Comparison of ENCODE assay signal across 10 cellular contexts in genomic region chr1:177959793-177960515, GRCh38. TPM values are rescaled to one million over a fixed set of nuclear protein-coding genes. Genes with fewer than 3 reads are reported as not detected.
DNase-seq lines count a peak whose midpoint lies in the region; ATAC-seq, FAIRE-seq and TF ChIP-seq lines count a peak whose summit lies in the region.
"Had no signal": no experiment of that assay in that cellular context is flagged by ENCODE, and none has a peak within 500 bp of the region (broad histone marks: within the 10 kb centered on the region; RNA-seq: fewer than 3 reads in every experiment).

No MANE protein-coding gene starts in this region.

- no peaks in the 10 kb centered on the region for H4K20me1 ChIP-seq in HepG2 (ENCODE audit: insufficient read depth, low read length)

- no peak overlapping the region for H3K4me3 Mint-ChIP-seq in T-cell

- peak; percentile 36 for FAIRE-seq in HepG2 (lab: Jason Lieb, UNC)
- FAIRE-seq: GM12892 had no signal

- H3K4me1 ChIP-seq in HepG2 (ENCODE audit: insufficient read depth, low read length), result no peaks in the 10 kb centered on the region

- no peak overlapping the region for H3K9ac ChIP-seq in HepG2 (ENCODE audit: insufficient read depth, low read depth, low read length)

- no peaks in the 10 kb centered on the region for H3K79me2 ChIP-seq in HepG2 (ENCODE audit: insufficient read depth, low read length)

- no peak overlapping the region for H3K4me3 ChIP-seq in HepG2 (replicated peaks in 1 of 3; ENCODE audit: insufficient read depth in 1 of 3, low read depth in 2 of 3, low read length in 3 of 3)

- H3K4me2 ChIP-seq in HepG2 (ENCODE audit: low read depth, low read length), result no peak overlapping the region

- peak; percentile 62 for TF ChIP-seq CTCF in HepG2 (CRISPR knock-in tag; IDR thresholded peaks at IDR 0.05)
- TF ChIP-seq CTCF in omental fat pad (IDR thresholded peaks at IDR 0.05), result no peak

- DNase-seq in COR-L47 (lab: John Stamatoyannopoulos, UW) (peak; percentile 12), LoVo (ENCODE audit: low spot score) (peak; percentile 8), astrocyte of the hippocampus (ENCODE audit: low read depth, low spot score) (peak; percentile 61), HepG2 (ENCODE audit: low spot score) (peak; percentile 29), islet precursor cell (no peak), omental fat pad (ENCODE audit: low spot score) (no peak), T-cell (no peak), epidermal melanocyte (ENCODE audit: insufficient read length, low spot score) (no peak)
- DNase-seq: activated CD4-positive, alpha-beta T cell treated with anti-CD3 and anti-CD28 coated beads for 4 hours had no signal

- CTCF ChIA-PET in HepG2 (lab: Yijun Ruan, JAX; ENCODE audit: low intra/inter-chr PET ratio, low total read pairs), result interaction anchor here (1.7 to 2.2 kb wide), 2 partner anchors 78 to 95 kb away, joined by 4 to 10 read pairs; no protein-coding TSS in a partner anchor
- CTCF ChIA-PET in T-cell (lab: Charles Lee), result no interaction called here

- no peaks in the 10 kb centered on the region for H3K27me3 Mint-ChIP-seq in T-cell

- TF ChIP-seq RAD21 in HepG2 (CRISPR knock-in tag; IDR thresholded peaks at IDR 0.05), result 0 out of 2 replicates have a peak, but pooled peaks have one; percentile 37

- H3K27ac Mint-ChIP-seq in T-cell, result no peak overlapping the region

- POLR2A ChIA-PET in HepG2 (lab: Yijun Ruan, JAX), result interaction anchor here (1.7 kb wide), 1 partner anchor 10 kb away, joined by 8 read pairs; the partner anchor contains the start of gene SEC16B
- POLR2A ChIA-PET in T-cell (lab: Charles Lee), result no interaction called here

- WGBS in HepG2 (ENCODE audit: low lambda C conversion rate), result 74% methylated on average over 5 of the region's 5 CpGs

- in situ Hi-C loops in HepG2 (cut with HindIII; ENCODE audit: extremely low pct_ligation_motif_present, low pct_unique_long_range_greater_than_20kb), result loop anchor here (5.0 kb wide), 2 partner anchors 232 to 322 kb away; no protein-coding TSS in a partner anchor

- no peaks in the 10 kb centered on the region for H3K4me1 Mint-ChIP-seq in T-cell

- intact Hi-C loops in HepG2 (cut with micrococcal nuclease; ENCODE audit: unreplicated experiment), result loop anchor here (2.0 to 5.0 kb wide), 2 partner anchors 77 to 97 kb away; no protein-coding TSS in a partner anchor

- no peak overlapping the region for H2AFZ ChIP-seq in HepG2 (ENCODE audit: low read length)

- H3K27me3 ChIP-seq in HepG2 (ENCODE audit: control insufficient read depth in 1 of 2, insufficient read depth in 2 of 2, low read length in 2 of 2), result no peaks in the 10 kb centered on the region

- no peak overlapping the region for H3K27ac ChIP-seq in HepG2 (ENCODE audit: extremely low read length, insufficient read depth, low read length)

- H3K36me3 ChIP-seq in HepG2 (replicated peaks in 1 of 2; ENCODE audit: control insufficient read depth in 1 of 2, insufficient read depth in 2 of 2, low read length in 2 of 2), result peaks cover 3 to 20% of the 10 kb centered on the region in 2 experiments; a peak in 3 of 5 replicates

- ATAC-seq in HepG2 (peak; percentile 86), omental fat pad (ENCODE audit: low FRiP score) (no peak), T-cell (replicated peaks in 1 of 4) (no peak)

- TF ChIP-seq EP300 in HepG2 (IDR thresholded peaks at IDR 0.05; ENCODE audit: low read depth in 2 of 2, low read length in 2 of 2) (no peak), HepG2 (CRISPR knock-in tag; IDR thresholded peaks at IDR 0.05; ENCODE audit: borderline replicate concordance) (no peak)

- H3K36me3 Mint-ChIP-seq in T-cell, result no peaks in the 10 kb centered on the region

- TF ChIP-seq POLR2A in HepG2 (IDR thresholded peaks at IDR 0.05; ENCODE audit: insufficient read depth in 1 of 2, low read depth in 2 of 2, low read length in 2 of 2), result no peak

- H3K9me3 Mint-ChIP-seq in T-cell, result no peaks in the 10 kb centered on the region

- no TSS peak for BruUV-seq in HepG2 (replicated peaks; lab: Mats Ljungman, UMichigan)

- H3K9me3 ChIP-seq in HepG2 (ENCODE audit: low read length), result no peaks in the 10 kb centered on the region

TF ChIP-seq in HepG2, 621 proteins besides CTCF, POLR2A, EP300 and RAD21 (continues in another document):
- TF ChIP-seq ZNF770 (CRISPR knock-in tag; IDR thresholded peaks at IDR 0.05), result no peak
- TF ChIP-seq GLMP (CRISPR knock-in tag; IDR thresholded peaks at IDR 0.05; ENCODE audit: borderline replicate concordance), result no peak
- no peak for TF ChIP-seq SP140L (CRISPR knock-in tag; IDR thresholded peaks at IDR 0.05; ENCODE audit: borderline replicate concordance)
- TF ChIP-seq RFX1 (IDR thresholded peaks at IDR 0.05), result no peak
- TF ChIP-seq ZNF326 (CRISPR knock-in tag; IDR thresholded peaks at IDR 0.05; ENCODE audit: borderline replicate concordance), result no peak
- TF ChIP-seq MAFK (conservative IDR thresholded peaks at IDR 0.05 in 1 of 2, IDR thresholded peaks at IDR 0.05 in 1 of 2; ENCODE audit: low read length in 2 of 2), result peak; percentile 74 to 90
- TF ChIP-seq ZSCAN9 (CRISPR knock-in tag; IDR thresholded peaks at IDR 0.05; ENCODE audit: borderline replicate concordance), result no peak
- no peak for TF ChIP-seq CBX2 (IDR thresholded peaks at IDR 0.05; ENCODE audit: low read depth, low read length)
- TF ChIP-seq CBX2 (CRISPR knock-in tag; IDR thresholded peaks at IDR 0.05; ENCODE audit: low read depth), result no peak
- TF ChIP-seq KLF16 (CRISPR knock-in tag; IDR thresholded peaks at IDR 0.05), result no peak
- peak; percentile 77 for TF ChIP-seq MAFF (IDR thresholded peaks at IDR 0.05; ENCODE audit: low read depth, low read length)
- no peak for TF ChIP-seq FOXO1 (CRISPR knock-in tag; IDR thresholded peaks at IDR 0.05)
- no peak for TF ChIP-seq ZNF792 (CRISPR knock-in tag; IDR thresholded peaks at IDR 0.05)
- no peak for TF ChIP-seq PBX3 (CRISPR knock-in tag; IDR thresholded peaks at IDR 0.05; ENCODE audit: borderline replicate concordance)
- no peak for TF ChIP-seq TOE1 (CRISPR knock-in tag; IDR thresholded peaks at IDR 0.05)
- no peak for TF ChIP-seq TCF7 (IDR thresholded peaks at IDR 0.05; ENCODE audit: low read depth)

RNA-seq across cellular contexts. Expression of gene SEC16B, which starts 9.9 kb away (rescaled TPM):
- total RNA-seq in HepG2 (2016; rRNA removed; fragmentation: Illumina TruSeq; extraction: Trizol), result 5.3 and 5.8 TPM in 2 replicates
- total RNA-seq in HepG2 (2016; cell fraction: cytosol; rRNA removed; fragmentation: Illumina TruSeq; extraction: Trizol; ENCODE audit: low read depth), result 0.26 and 0.61 TPM in 2 replicates
- 5.5 and 5.9 TPM in 2 replicates for total RNA-seq in HepG2 (2016; cell fraction: insoluble cytoplasmic fraction; rRNA removed; fragmentation: Illumina TruSeq; extraction: Trizol)
- total RNA-seq in HepG2 (2016; cell fraction: membrane; rRNA removed; fragmentation: Illumina TruSeq; extraction: Trizol), result 1.7 and 1.8 TPM in 2 replicates
- 4.7 and 7.1 TPM in 2 replicates for total RNA-seq in HepG2 (2016; cell fraction: nucleus; rRNA removed; fragmentation: Illumina TruSeq; extraction: Trizol)
- polyA plus RNA-seq in HepG2 (2011; rRNA removed), result 4.6 and 6.9 TPM in 2 replicates
- 2.9 and 3.8 TPM in 2 replicates for polyA plus RNA-seq in HepG2 (2011; cell fraction: cytosol; rRNA removed)
- 16.5 and 18.0 TPM in 2 replicates for polyA plus RNA-seq in HepG2 (2011; cell fraction: nucleus; rRNA removed)
- polyA plus RNA-seq in HepG2 (2012), result 3.5 and 6.2 TPM in 2 replicates
- 0.64 and 0.66 TPM in 2 replicates for polyA plus RNA-seq in HepG2 (2016; cell fraction: cytosol; fragmentation: Illumina TruSeq; extraction: Trizol; ENCODE audit: low read depth)
- 5.1 and 5.9 TPM in 2 replicates for polyA plus RNA-seq in HepG2 (2016; cell fraction: insoluble cytoplasmic fraction; fragmentation: Illumina TruSeq; extraction: Trizol; ENCODE audit: low read depth)
- polyA plus RNA-seq in HepG2 (2016; cell fraction: membrane; fragmentation: Illumina TruSeq; extraction: Trizol; ENCODE audit: low read depth), result 1.5 and 1.7 TPM in 2 replicates
- 8.9 and 9.0 TPM in 2 replicates for polyA plus RNA-seq in HepG2 (2016; cell fraction: nucleus; fragmentation: Illumina TruSeq; extraction: Trizol; ENCODE audit: insufficient read depth, low read depth)
- polyA minus RNA-seq in HepG2 (2011; rRNA and poly(A)+ RNA removed; ENCODE audit: low replicate concordance), result 0.23 and 7.7 TPM in 2 replicates
- 1.5 and 1.8 TPM in 2 replicates for polyA minus RNA-seq in HepG2 (2011; cell fraction: cytosol; rRNA and poly(A)+ RNA removed)
- polyA minus RNA-seq in HepG2 (2011; cell fraction: nucleus; rRNA and poly(A)+ RNA removed), result 9.7 and 11.6 TPM in 2 replicates
- 1 to 10 TPM in 3 of 4 donors, under 1 TPM in 1; 0.56 to 7.7 (median 1.6) TPM for total RNA-seq in omental fat pad
- total RNA-seq in T-cell, result not detected

Comparison
In these comparisons a context has a peak if more than half of its experiments do, and no peak if none do; other contexts are left out.
1. DNase-seq: peak in COR-L47 (single experiment), LoVo (single experiment), astrocyte of the hippocampus (single experiment) and HepG2 (single experiment); none in islet precursor cell (single experiment), omental fat pad (single experiment), T-cell (0 of 34) and epidermal melanocyte (single experiment).